In the genomic region with DNA sequence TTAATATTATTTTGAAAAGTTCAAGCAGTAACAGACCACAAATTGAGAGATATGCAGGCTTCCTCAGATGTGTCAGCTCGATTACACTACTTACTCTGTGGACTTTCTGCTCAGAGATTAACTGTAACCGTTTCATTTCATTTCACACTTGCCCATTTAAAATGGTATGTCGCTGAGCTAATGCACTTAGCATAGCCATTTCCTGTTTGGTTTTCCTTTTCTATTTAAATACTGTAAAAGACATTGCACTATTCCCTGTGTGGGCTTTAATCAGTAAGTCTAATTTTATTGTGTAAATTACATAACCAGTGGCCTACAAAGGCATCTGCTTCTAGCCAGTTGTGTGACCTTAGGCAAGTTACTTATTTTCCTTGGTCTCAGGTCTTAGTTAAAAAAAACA, we compare ENCODE assay signal across 9 cellular contexts.
DNase-seq lines count a peak whose midpoint lies in the region; ATAC-seq, FAIRE-seq and TF ChIP-seq lines count a peak whose summit lies in the region.
"Had no signal": no experiment of that assay in that cellular context is flagged by ENCODE, and none has a peak within 500 bp of the region (broad histone marks: within the 10 kb centered on the region; RNA-seq: fewer than 3 reads in every experiment).

No MANE protein-coding gene starts in this region.

- intact Hi-C loops in HepG2 (cut with micrococcal nuclease; ENCODE audit: unreplicated experiment) (no loop called here), uterus (cut with DNase I; ENCODE audit: low total_unique reads) (no loop called here)

- H3K27ac ChIP-seq in liver (ENCODE audit: low read depth in 1 of 2, low read length in 2 of 2) = peak overlapping the region; percentile 13 to 59
- H3K27ac ChIP-seq in HepG2 (ENCODE audit: extremely low read length, insufficient read depth, low read length) = no peak overlapping the region
- peak overlapping the region; percentile 8 to 15 for H3K27ac ChIP-seq in uterus

- TF ChIP-seq RAD21 in liver (IDR thresholded peaks at IDR 0.05) (no peak), HepG2 (CRISPR knock-in tag; IDR thresholded peaks at IDR 0.05) (no peak)

- BruUV-seq in HepG2 (replicated peaks; lab: Mats Ljungman, UMichigan) = no TSS peak

- H3K4me1 ChIP-seq in liver (ENCODE audit: control insufficient read depth in 4 of 4, insufficient read depth in 4 of 4, low read length in 3 of 4) (peaks cover 3 to 18% (median 12%) of the 10 kb centered on the region in 4 donors), HepG2 (ENCODE audit: insufficient read depth, low read length) (no peaks in the 10 kb centered on the region), uterus (no peaks in the 10 kb centered on the region)

- H3K9me3 ChIP-seq in liver (ENCODE audit: control insufficient read depth in 4 of 4, low read length in 3 of 4) = no peaks in the 10 kb centered on the region
- no peaks in the 10 kb centered on the region for H3K9me3 ChIP-seq in HepG2 (ENCODE audit: low read length)
- H3K9me3 ChIP-seq in uterus = no peaks in the 10 kb centered on the region

- no peak overlapping the region for H3K9ac ChIP-seq in liver (ENCODE audit: low read depth in 1 of 2, low read length in 2 of 2)
- H3K9ac ChIP-seq in HepG2 (ENCODE audit: insufficient read depth, low read depth, low read length) = no peak overlapping the region

- in situ Hi-C loops in HepG2 (cut with HindIII; ENCODE audit: extremely low pct_ligation_motif_present, low pct_unique_long_range_greater_than_20kb) = no loop called here

- H3K27me3 ChIP-seq in liver (ENCODE audit: control insufficient read depth in 4 of 4, insufficient read depth in 4 of 4, low read length in 3 of 4) (no peaks in the 10 kb centered on the region), HepG2 (ENCODE audit: control insufficient read depth in 1 of 2, insufficient read depth in 2 of 2, low read length in 2 of 2) (no peaks in the 10 kb centered on the region), uterus (no peaks in the 10 kb centered on the region)

- H3K79me2 ChIP-seq in HepG2 (ENCODE audit: insufficient read depth, low read length) = no peaks in the 10 kb centered on the region

- FAIRE-seq in HepG2 (lab: Jason Lieb, UNC) (no peak), H54 (lab: Jason Lieb, UNC) (no peak)

- H3K36me3 ChIP-seq in liver (ENCODE audit: control insufficient read depth in 4 of 4, insufficient read depth in 3 of 4, low read depth in 1 of 4, low read length in 3 of 4) (no peaks in the 10 kb centered on the region), HepG2 (replicated peaks in 1 of 2; ENCODE audit: control insufficient read depth in 1 of 2, insufficient read depth in 2 of 2, low read length in 2 of 2) (no peaks in the 10 kb centered on the region), uterus (no peaks in the 10 kb centered on the region)

- no peak for TF ChIP-seq EP300 in HepG2 (IDR thresholded peaks at IDR 0.05; ENCODE audit: low read depth in 2 of 2, low read length in 2 of 2)
- no peak for TF ChIP-seq EP300 in HepG2 (CRISPR knock-in tag; IDR thresholded peaks at IDR 0.05; ENCODE audit: borderline replicate concordance)

- 21% methylated on average over 3 of the region's 3 CpGs for WGBS in liver
- 0% methylated on average over 3 of the region's 3 CpGs for WGBS in HepG2 (ENCODE audit: low lambda C conversion rate)

- CTCF ChIA-PET in HepG2 (lab: Yijun Ruan, JAX; ENCODE audit: low intra/inter-chr PET ratio, low total read pairs) = no interaction called here

- TF ChIP-seq POLR2A in HepG2 (IDR thresholded peaks at IDR 0.05; ENCODE audit: insufficient read depth in 1 of 2, low read depth in 2 of 2, low read length in 2 of 2) (no peak), uterus (IDR thresholded peaks at IDR 0.05) (no peak), H54 (IDR thresholded peaks at IDR 0.05; ENCODE audit: low read depth, low read length) (no peak)

- TF ChIP-seq CTCF in liver (IDR thresholded peaks at IDR 0.05; ENCODE audit: low read depth, low read length, missing input control) (no peak), HepG2 (CRISPR knock-in tag; IDR thresholded peaks at IDR 0.05) (no peak), uterus (IDR thresholded peaks at IDR 0.05) (no peak)

- POLR2A ChIA-PET in HepG2 (lab: Yijun Ruan, JAX) = no interaction called here

- ATAC-seq in HepG2 = no peak

- no peak for DNase-seq in HepG2 (ENCODE audit: low spot score)
- peak; percentile 14 for DNase-seq in astrocyte of the hippocampus (ENCODE audit: low read depth, low spot score)
- peak; percentile 36 for DNase-seq in left kidney (ENCODE audit: low read depth, low spot score)
- DNase-seq in uterus = no peak
- DNase-seq in H54 (ENCODE audit: insufficient read length, low spot score) = no peak
- DNase-seq in NCI-H187 (lab: John Stamatoyannopoulos, UW) = no peak
- DNase-seq in NCI-H2107 treated with DMSO at 0.1 percent for 48 hours (lab: John Stamatoyannopoulos, UW; ENCODE audit: unreplicated experiment) = no peak
- DNase-seq: effector memory CD4-positive, alpha-beta T cell had no signal

- H2AFZ ChIP-seq in HepG2 (ENCODE audit: low read length) = no peak overlapping the region

- no peaks in the 10 kb centered on the region for H4K20me1 ChIP-seq in HepG2 (ENCODE audit: insufficient read depth, low read length)

- H3K4me2 ChIP-seq in HepG2 (ENCODE audit: low read depth, low read length) = no peak overlapping the region

- H3K4me3 ChIP-seq in liver (ENCODE audit: low read depth in 1 of 3, low read length in 3 of 3) = no peak overlapping the region
- no peak overlapping the region for H3K4me3 ChIP-seq in HepG2 (replicated peaks in 1 of 3; ENCODE audit: insufficient read depth in 1 of 3, low read depth in 2 of 3, low read length in 3 of 3)
- no peak overlapping the region for H3K4me3 ChIP-seq in uterus

TF ChIP-seq in liver, 16 proteins besides CTCF, POLR2A, EP300 and RAD21 (continues in another document):
- TF ChIP-seq JUND (IDR thresholded peaks at IDR 0.05) (no peak), HNF4G (IDR thresholded peaks at IDR 0.05) (no peak), FOXA1 (IDR thresholded peaks at IDR 0.05) (no peak), GABPA (IDR thresholded peaks at IDR 0.05 in 1 of 2, conservative IDR thresholded peaks at IDR 0.05 in 1 of 2) (no peak), FOXA2 (IDR thresholded peaks at IDR 0.05) (no peak), YY1 (IDR thresholded peaks at IDR 0.05) (no peak), NR2F2 (IDR thresholded peaks at IDR 0.05) (no peak), EGR1 (IDR thresholded peaks at IDR 0.05; ENCODE audit: low read depth in 2 of 2) (no peak)
- TF ChIP-seq, protein P1, sequence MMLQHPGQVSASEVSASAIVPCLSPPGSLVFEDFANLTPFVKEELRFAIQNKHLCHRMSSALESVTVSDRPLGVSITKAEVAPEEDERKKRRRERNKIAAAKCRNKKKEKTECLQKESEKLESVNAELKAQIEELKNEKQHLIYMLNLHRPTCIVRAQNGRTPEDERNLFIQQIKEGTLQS (IDR thresholded peaks at IDR 0.05) = no peak
- TF ChIP-seq, protein P2, sequence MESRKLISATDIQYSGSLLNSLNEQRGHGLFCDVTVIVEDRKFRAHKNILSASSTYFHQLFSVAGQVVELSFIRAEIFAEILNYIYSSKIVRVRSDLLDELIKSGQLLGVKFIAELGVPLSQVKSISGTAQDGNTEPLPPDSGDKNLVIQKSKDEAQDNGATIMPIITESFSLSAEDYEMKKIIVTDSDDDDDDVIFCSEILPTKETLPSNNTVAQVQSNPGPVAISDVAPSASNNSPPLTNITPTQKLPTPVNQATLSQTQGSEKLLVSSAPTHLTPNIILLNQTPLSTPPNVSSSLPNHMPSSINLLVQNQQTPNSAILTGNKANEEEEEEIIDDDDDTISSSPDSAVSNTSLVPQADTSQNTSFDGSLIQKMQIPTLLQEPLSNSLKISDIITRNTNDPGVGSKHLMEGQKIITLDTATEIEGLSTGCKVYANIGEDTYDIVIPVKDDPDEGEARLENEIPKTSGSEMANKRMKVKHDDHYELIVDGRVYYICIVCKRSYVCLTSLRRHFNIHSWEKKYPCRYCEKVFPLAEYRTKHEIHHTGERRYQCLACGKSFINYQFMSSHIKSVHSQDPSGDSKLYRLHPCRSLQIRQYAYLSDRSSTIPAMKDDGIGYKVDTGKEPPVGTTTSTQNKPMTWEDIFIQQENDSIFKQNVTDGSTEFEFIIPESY (IDR thresholded peaks at IDR 0.05) = no peak
- TF ChIP-seq, protein P3, sequence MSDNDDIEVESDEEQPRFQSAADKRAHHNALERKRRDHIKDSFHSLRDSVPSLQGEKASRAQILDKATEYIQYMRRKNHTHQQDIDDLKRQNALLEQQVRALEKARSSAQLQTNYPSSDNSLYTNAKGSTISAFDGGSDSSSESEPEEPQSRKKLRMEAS (IDR thresholded peaks at IDR 0.05) = no peak

TF ChIP-seq in HepG2, 621 proteins besides CTCF, POLR2A, EP300 and RAD21 (continues in another document):
- TF ChIP-seq KDM4B (CRISPR knock-in tag; IDR thresholded peaks at IDR 0.05) (no peak), HDAC2 (CRISPR knock-in tag; IDR thresholded peaks at IDR 0.05) (no peak), GTF2F1 (IDR thresholded peaks at IDR 0.05; ENCODE audit: low read length) (no peak), MED13 (CRISPR knock-in tag; IDR thresholded peaks at IDR 0.05) (no peak), RXRA (CRISPR knock-in tag; IDR thresholded peaks at IDR 0.05) (no peak), ZNF883 (CRISPR knock-in tag; IDR thresholded peaks at IDR 0.05; ENCODE audit: not compliant biosample characterization) (no peak), ZNF138 (CRISPR knock-in tag; IDR thresholded peaks at IDR 0.05; ENCODE audit: low read depth) (no peak)
- TF ChIP-seq, protein P4, sequence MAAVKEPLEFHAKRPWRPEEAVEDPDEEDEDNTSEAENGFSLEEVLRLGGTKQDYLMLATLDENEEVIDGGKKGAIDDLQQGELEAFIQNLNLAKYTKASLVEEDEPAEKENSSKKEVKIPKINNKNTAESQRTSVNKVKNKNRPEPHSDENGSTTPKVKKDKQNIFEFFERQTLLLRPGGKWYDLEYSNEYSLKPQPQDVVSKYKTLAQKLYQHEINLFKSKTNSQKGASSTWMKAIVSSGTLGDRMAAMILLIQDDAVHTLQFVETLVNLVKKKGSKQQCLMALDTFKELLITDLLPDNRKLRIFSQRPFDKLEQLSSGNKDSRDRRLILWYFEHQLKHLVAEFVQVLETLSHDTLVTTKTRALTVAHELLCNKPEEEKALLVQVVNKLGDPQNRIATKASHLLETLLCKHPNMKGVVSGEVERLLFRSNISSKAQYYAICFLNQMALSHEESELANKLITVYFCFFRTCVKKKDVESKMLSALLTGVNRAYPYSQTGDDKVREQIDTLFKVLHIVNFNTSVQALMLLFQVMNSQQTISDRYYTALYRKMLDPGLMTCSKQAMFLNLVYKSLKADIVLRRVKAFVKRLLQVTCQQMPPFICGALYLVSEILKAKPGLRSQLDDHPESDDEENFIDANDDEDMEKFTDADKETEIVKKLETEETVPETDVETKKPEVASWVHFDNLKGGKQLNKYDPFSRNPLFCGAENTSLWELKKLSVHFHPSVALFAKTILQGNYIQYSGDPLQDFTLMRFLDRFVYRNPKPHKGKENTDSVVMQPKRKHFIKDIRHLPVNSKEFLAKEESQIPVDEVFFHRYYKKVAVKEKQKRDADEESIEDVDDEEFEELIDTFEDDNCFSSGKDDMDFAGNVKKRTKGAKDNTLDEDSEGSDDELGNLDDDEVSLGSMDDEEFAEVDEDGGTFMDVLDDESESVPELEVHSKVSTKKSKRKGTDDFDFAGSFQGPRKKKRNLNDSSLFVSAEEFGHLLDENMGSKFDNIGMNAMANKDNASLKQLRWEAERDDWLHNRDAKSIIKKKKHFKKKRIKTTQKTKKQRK (IDR thresholded peaks at IDR 0.05; ENCODE audit: low read length) = no peak

Comparison
In these comparisons a context has a peak if more than half of its experiments do, and no peak if none do; other contexts are left out.
1. DNase-seq: peak in astrocyte of the hippocampus (single experiment) and left kidney (single experiment); none in HepG2 (single experiment), uterus (0 of 2), H54 (single experiment), NCI-H187 (0 of 2) and NCI-H2107 treated with DMSO at 0.1 percent for 48 hours (single experiment).